Comparison of ENCODE assay signal across 1 cellular context in the genomic region with DNA sequence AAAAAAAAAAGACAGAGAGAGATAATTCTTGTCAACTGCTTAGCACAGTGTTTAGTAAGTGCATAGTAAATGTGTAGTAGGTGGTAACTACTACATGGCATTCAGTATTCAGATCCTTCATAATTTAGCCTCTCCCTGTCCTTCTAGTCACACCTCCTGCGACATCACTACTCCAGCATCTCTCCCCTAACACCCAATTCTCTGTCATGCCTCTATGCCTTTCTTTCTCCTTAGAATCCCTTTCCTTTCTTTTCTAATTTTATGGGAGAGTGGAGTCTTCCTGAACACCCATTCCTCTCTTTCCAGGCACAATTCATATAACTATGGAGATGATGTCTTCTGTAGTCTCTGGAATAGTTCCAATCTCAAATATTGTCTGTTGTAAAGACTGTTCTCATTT.
TF ChIP-seq lines count a peak whose summit lies in the region.

No MANE protein-coding gene starts in this region.

TF ChIP-seq in K562, 482 proteins besides CTCF, POLR2A, EP300 and RAD21 (continues in another document):
- TF ChIP-seq, protein P1, sequence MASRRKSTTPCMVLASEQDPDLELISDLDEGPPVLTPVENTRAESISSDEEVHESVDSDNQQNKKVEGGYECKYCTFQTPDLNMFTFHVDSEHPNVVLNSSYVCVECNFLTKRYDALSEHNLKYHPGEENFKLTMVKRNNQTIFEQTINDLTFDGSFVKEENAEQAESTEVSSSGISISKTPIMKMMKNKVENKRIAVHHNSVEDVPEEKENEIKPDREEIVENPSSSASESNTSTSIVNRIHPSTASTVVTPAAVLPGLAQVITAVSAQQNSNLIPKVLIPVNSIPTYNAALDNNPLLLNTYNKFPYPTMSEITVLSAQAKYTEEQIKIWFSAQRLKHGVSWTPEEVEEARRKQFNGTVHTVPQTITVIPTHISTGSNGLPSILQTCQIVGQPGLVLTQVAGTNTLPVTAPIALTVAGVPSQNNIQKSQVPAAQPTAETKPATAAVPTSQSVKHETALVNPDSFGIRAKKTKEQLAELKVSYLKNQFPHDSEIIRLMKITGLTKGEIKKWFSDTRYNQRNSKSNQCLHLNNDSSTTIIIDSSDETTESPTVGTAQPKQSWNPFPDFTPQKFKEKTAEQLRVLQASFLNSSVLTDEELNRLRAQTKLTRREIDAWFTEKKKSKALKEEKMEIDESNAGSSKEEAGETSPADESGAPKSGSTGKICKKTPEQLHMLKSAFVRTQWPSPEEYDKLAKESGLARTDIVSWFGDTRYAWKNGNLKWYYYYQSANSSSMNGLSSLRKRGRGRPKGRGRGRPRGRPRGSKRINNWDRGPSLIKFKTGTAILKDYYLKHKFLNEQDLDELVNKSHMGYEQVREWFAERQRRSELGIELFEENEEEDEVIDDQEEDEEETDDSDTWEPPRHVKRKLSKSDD (conservative IDR thresholded peaks at IDR 0.05; ENCODE audit: low read length): no peak
- no peak for TF ChIP-seq ZSCAN29 (IDR thresholded peaks at IDR 0.05)
- TF ChIP-seq, protein P2, sequence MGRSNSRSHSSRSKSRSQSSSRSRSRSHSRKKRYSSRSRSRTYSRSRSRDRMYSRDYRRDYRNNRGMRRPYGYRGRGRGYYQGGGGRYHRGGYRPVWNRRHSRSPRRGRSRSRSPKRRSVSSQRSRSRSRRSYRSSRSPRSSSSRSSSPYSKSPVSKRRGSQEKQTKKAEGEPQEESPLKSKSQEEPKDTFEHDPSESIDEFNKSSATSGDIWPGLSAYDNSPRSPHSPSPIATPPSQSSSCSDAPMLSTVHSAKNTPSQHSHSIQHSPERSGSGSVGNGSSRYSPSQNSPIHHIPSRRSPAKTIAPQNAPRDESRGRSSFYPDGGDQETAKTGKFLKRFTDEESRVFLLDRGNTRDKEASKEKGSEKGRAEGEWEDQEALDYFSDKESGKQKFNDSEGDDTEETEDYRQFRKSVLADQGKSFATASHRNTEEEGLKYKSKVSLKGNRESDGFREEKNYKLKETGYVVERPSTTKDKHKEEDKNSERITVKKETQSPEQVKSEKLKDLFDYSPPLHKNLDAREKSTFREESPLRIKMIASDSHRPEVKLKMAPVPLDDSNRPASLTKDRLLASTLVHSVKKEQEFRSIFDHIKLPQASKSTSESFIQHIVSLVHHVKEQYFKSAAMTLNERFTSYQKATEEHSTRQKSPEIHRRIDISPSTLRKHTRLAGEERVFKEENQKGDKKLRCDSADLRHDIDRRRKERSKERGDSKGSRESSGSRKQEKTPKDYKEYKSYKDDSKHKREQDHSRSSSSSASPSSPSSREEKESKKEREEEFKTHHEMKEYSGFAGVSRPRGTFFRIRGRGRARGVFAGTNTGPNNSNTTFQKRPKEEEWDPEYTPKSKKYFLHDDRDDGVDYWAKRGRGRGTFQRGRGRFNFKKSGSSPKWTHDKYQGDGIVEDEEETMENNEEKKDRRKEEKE (IDR thresholded peaks at IDR 0.05; ENCODE audit: borderline replicate concordance in 1 of 2, control insufficient read depth in 1 of 2, low read depth in 2 of 2, low read length in 1 of 2): no peak
- TF ChIP-seq CHD7 (IDR thresholded peaks at IDR 0.05; ENCODE audit: low read depth, low read length): no peak
- TF ChIP-seq CUX1 (CRISPR knock-in tag; IDR thresholded peaks at IDR 0.05): no peak
- TF ChIP-seq STAT5A (IDR thresholded peaks at IDR 0.05; ENCODE audit: borderline replicate concordance, low read length): no peak
- TF ChIP-seq PRMT5 (CRISPR knock-in tag; IDR thresholded peaks at IDR 0.05): no peak
- TF ChIP-seq ARID3B (CRISPR knock-in tag; IDR thresholded peaks at IDR 0.05; ENCODE audit: borderline replicate concordance): no peak
- TF ChIP-seq ZNF316 (IDR thresholded peaks at IDR 0.05): no peak
- TF ChIP-seq CXXC5 (CRISPR knock-in tag; IDR thresholded peaks at IDR 0.05): no peak
- no peak for TF ChIP-seq ZBTB17 (CRISPR knock-in tag; IDR thresholded peaks at IDR 0.05)
- no peak for TF ChIP-seq TAF7 (tag; IDR thresholded peaks at IDR 0.05)
